Comparison of ENCODE assay signal across 10 cellular contexts in the genomic region with DNA sequence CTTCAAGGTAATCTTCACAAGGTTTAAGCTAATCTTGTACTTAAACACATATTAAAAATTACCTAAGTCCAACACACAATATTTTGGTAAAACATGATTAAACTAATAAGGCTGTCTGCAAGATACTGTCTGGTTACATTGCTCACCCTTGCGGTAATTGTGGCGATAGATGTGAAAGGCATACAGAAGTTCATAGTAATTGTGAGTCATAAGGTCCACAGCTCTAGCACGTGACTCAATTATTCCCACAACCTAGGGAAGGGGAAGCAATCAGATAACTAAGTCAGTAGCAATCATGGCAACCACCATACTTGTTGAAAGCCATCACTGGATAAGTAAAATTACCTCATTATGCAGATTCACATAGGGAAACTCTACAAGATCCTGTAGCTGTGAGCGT. TPM values are rescaled to one million over a fixed set of nuclear protein-coding genes. Genes with fewer than 3 reads are reported as not detected.
A peak's percentile ranks its signal among the peaks of the same experiment; 100 is the strongest.
DNase-seq lines count a peak whose midpoint lies in the region; ATAC-seq and TF ChIP-seq lines count a peak whose summit lies in the region.
"Had no signal": no experiment of that assay in that cellular context is flagged by ENCODE, and none has a peak within 500 bp of the region (broad histone marks: within the 10 kb centered on the region; RNA-seq: fewer than 3 reads in every experiment).

No MANE protein-coding gene starts in this region.

- POLR2A ChIA-PET in activated CD4-positive, alpha-beta memory T cell treated with anti-CD3 and anti-CD28 coated beads, Interleukin-2, amount 10 ng/mL, durations not matched to agents 7 days and 5 days (lab: Charles Lee) = interaction anchor here (0.8 to 1.0 kb wide), 5 partner anchors 12 to 36 kb away, joined by 3 to 5 read pairs (median 3); no protein-coding TSS in a partner anchor

- peaks cover 42% of the 10 kb centered on the region for H3K36me3 Mint-ChIP-seq in activated CD4-positive, alpha-beta memory T cell treated with anti-CD3 and anti-CD28 coated beads, Interleukin-2, amount 10 ng/mL, durations not matched to agents 7 days and 5 days (ENCODE audit: low read depth)
- peaks cover 100% of the 10 kb centered on the region for H3K36me3 Mint-ChIP-seq in stimulated activated effector memory CD8-positive, alpha-beta T cell treated with anti-CD3 and anti-CD28 coated beads, Interleukin-12 subunit alpha, Interleukin-12 subunit beta, amount 100 ng/mL, for 72 hours

- CTCF ChIA-PET in activated CD4-positive, alpha-beta memory T cell treated with anti-CD3 and anti-CD28 coated beads, Interleukin-2, amount 10 ng/mL, durations not matched to agents 7 days and 5 days (lab: Charles Lee) = interaction anchor here (0.5 kb wide), 1 partner anchor 236 kb away, joined by 3 read pairs; no protein-coding TSS in a partner anchor

- DNase-seq in activated CD8-positive, alpha-beta memory T cell treated with anti-CD3 and anti-CD28 coated beads for 4 hours (ENCODE audit: low read depth in 2 of 2) = peak; percentile 3 to 41
- no peak for DNase-seq in activated CD8-positive, alpha-beta memory T cell treated with anti-CD3 and anti-CD28 coated beads, Interleukin-2, amount 50 U/mL, for 48 hours
- DNase-seq in activated CD4-positive, alpha-beta memory T cell treated with anti-CD3 and anti-CD28 coated beads, Interleukin-2, amount 10 ng/mL, durations not matched to agents 7 days and 5 days = peak; percentile 60
- DNase-seq in foreskin fibroblast (peak; percentile 20 to 47), omental fat pad (ENCODE audit: low spot score) (no peak), NCI-H146 treated with DMSO at 0.1 percent for 48 hours (lab: John Stamatoyannopoulos, UW; ENCODE audit: unreplicated experiment) (no peak)
- DNase-seq in stimulated activated effector memory CD8-positive, alpha-beta T cell treated with anti-CD3 and anti-CD28 coated beads, Interleukin-12 subunit alpha, Interleukin-12 subunit beta, amount 100 ng/mL, for 72 hours (ENCODE audit: low spot score in 2 of 2) = peak; percentile 12 to 61

- H3K4me3 Mint-ChIP-seq in activated CD4-positive, alpha-beta memory T cell treated with anti-CD3 and anti-CD28 coated beads, Interleukin-2, amount 10 ng/mL, durations not matched to agents 7 days and 5 days = no peak overlapping the region
- no peak overlapping the region for H3K4me3 Mint-ChIP-seq in stimulated activated effector memory CD8-positive, alpha-beta T cell treated with anti-CD3 and anti-CD28 coated beads, Interleukin-12 subunit alpha, Interleukin-12 subunit beta, amount 100 ng/mL, for 72 hours
- H3K4me3 Mint-ChIP-seq: dendritic cell treated with granulocyte-macrophage colony-stimulating factor and Interleukin-4, amounts not matched to agents 40 ng/mL and 50 ng/mL, for 4 days had no signal

- ATAC-seq in stimulated activated effector memory CD8-positive, alpha-beta T cell treated with anti-CD3 and anti-CD28 coated beads, Interleukin-12 subunit alpha, Interleukin-12 subunit beta, amount 100 ng/mL, for 72 hours = peak; percentile 100
- no peak for ATAC-seq in omental fat pad (ENCODE audit: low FRiP score)
- no peak for ATAC-seq in GM19452 (IDR thresholded peaks at IDR 0.05; ENCODE audit: unreplicated experiment)

- H3K9me3 Mint-ChIP-seq in activated CD4-positive, alpha-beta memory T cell treated with anti-CD3 and anti-CD28 coated beads, Interleukin-2, amount 10 ng/mL, durations not matched to agents 7 days and 5 days = no peaks in the 10 kb centered on the region
- H3K9me3 Mint-ChIP-seq in stimulated activated effector memory CD8-positive, alpha-beta T cell treated with anti-CD3 and anti-CD28 coated beads, Interleukin-12 subunit alpha, Interleukin-12 subunit beta, amount 100 ng/mL, for 72 hours = no peaks in the 10 kb centered on the region
- H3K9me3 Mint-ChIP-seq: dendritic cell treated with granulocyte-macrophage colony-stimulating factor and Interleukin-4, amounts not matched to agents 40 ng/mL and 50 ng/mL, for 4 days had no signal

- peaks cover 10% of the 10 kb centered on the region for H3K4me1 Mint-ChIP-seq in activated CD4-positive, alpha-beta memory T cell treated with anti-CD3 and anti-CD28 coated beads, Interleukin-2, amount 10 ng/mL, durations not matched to agents 7 days and 5 days
- peaks cover 8% of the 10 kb centered on the region for H3K4me1 Mint-ChIP-seq in stimulated activated effector memory CD8-positive, alpha-beta T cell treated with anti-CD3 and anti-CD28 coated beads, Interleukin-12 subunit alpha, Interleukin-12 subunit beta, amount 100 ng/mL, for 72 hours

- H3K27me3 Mint-ChIP-seq in activated CD4-positive, alpha-beta memory T cell treated with anti-CD3 and anti-CD28 coated beads, Interleukin-2, amount 10 ng/mL, durations not matched to agents 7 days and 5 days = no peaks in the 10 kb centered on the region
- H3K27me3 Mint-ChIP-seq: dendritic cell treated with granulocyte-macrophage colony-stimulating factor and Interleukin-4, amounts not matched to agents 40 ng/mL and 50 ng/mL, for 4 days had no signal

- H3K4me3 ChIP-seq in foreskin fibroblast (ENCODE audit: low read depth in 1 of 2, low read length in 2 of 2) = no peak overlapping the region
- H3K4me3 ChIP-seq: BLaER1 had no signal

- peak overlapping the region; percentile 44 for H3K27ac Mint-ChIP-seq in activated CD4-positive, alpha-beta memory T cell treated with anti-CD3 and anti-CD28 coated beads, Interleukin-2, amount 10 ng/mL, durations not matched to agents 7 days and 5 days
- peak overlapping the region; percentile 85 for H3K27ac Mint-ChIP-seq in stimulated activated effector memory CD8-positive, alpha-beta T cell treated with anti-CD3 and anti-CD28 coated beads, Interleukin-12 subunit alpha, Interleukin-12 subunit beta, amount 100 ng/mL, for 72 hours
- H3K27ac Mint-ChIP-seq: dendritic cell treated with granulocyte-macrophage colony-stimulating factor and Interleukin-4, amounts not matched to agents 40 ng/mL and 50 ng/mL, for 4 days had no signal

- TF ChIP-seq CTCF in foreskin fibroblast (IDR thresholded peaks at IDR 0.05; ENCODE audit: low read depth, low read length) (no peak), omental fat pad (IDR thresholded peaks at IDR 0.05) (no peak)

RNA-seq across cellular contexts. Expression of a gene that starts 30.5 kb away (rescaled TPM):
- 100 to 1,000 TPM; 123 to 136 TPM for total RNA-seq in activated CD4-positive, alpha-beta memory T cell treated with anti-CD3 and anti-CD28 coated beads, Interleukin-2, amount 10 ng/mL, durations not matched to agents 7 days and 5 days
- 100 to 1,000 TPM in 2 of 4 donors, 10 to 100 TPM in 2; 86.4 to 195 (median 137) TPM for total RNA-seq in omental fat pad

RNA-seq across cellular contexts. Expression of a gene that starts 50.5 kb away (rescaled TPM):
- 10 to 100 TPM; 52.0 to 52.9 TPM for total RNA-seq in activated CD4-positive, alpha-beta memory T cell treated with anti-CD3 and anti-CD28 coated beads, Interleukin-2, amount 10 ng/mL, durations not matched to agents 7 days and 5 days
- total RNA-seq in omental fat pad = 10 to 100 TPM; 21.8 to 40.2 (median 30.7) TPM

Comparison
In these comparisons a context has a peak if more than half of its experiments do, and no peak if none do; other contexts are left out.
1. DNase-seq: peak in activated CD8-positive, alpha-beta memory T cell treated with anti-CD3 and anti-CD28 coated beads for 4 hours (2 of 2), activated CD4-positive, alpha-beta memory T cell treated with anti-CD3 and anti-CD28 coated beads, Interleukin-2, amount 10 ng/mL, durations not matched to agents 7 days and 5 days (single experiment), foreskin fibroblast (2 of 2) and stimulated activated effector memory CD8-positive, alpha-beta T cell treated with anti-CD3 and anti-CD28 coated beads, Interleukin-12 subunit alpha, Interleukin-12 subunit beta, amount 100 ng/mL, for 72 hours (2 of 2); none in activated CD8-positive, alpha-beta memory T cell treated with anti-CD3 and anti-CD28 coated beads, Interleukin-2, amount 50 U/mL, for 48 hours (single experiment), omental fat pad (single experiment) and NCI-H146 treated with DMSO at 0.1 percent for 48 hours (single experiment).